ENCODE assay signal across 8 cellular contexts in the genomic region with DNA sequence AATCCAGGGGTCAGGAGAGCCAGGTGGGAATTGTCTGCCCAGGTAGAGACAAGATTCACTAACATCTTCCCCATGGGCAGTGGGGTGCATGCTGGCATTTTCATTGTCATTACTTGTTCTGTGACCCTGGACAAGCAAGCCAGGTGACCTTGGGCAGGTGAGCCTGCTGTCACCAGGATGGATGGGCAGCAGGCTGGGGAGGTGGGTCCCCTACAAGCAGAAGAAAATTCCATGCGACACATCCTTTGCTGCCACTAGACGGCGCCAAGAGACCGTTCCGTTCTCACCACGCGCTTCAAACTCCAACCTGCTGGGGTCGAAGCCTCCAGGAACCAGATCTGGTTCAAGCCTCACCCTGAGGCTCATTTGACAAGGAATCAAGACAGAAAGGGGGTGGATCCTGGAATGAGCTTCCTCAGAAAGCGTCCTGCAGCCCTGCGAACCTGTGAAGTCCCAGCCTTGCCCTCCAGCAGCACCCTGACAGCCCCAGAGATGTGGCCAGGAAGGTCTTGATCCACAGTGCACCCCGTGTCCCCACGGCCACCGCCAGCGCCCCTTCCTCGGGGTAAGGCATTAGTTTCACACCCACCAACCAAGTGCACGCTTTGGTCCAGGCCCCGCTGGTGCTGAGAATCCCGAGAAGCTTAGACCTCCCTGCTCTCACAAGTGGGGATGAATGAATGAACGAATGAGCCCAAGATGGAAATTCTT. TPM values are rescaled to one million over a fixed set of nuclear protein-coding genes. Genes with fewer than 3 reads are reported as not detected.
DNase-seq lines count a peak whose midpoint lies in the region; ATAC-seq and TF ChIP-seq lines count a peak whose summit lies in the region.

No MANE protein-coding gene starts in this region.

- peak; percentile 80 for DNase-seq in COLO829 (ENCODE audit: low spot score)
- DNase-seq in activated CD8-positive, alpha-beta memory T cell treated with anti-CD3 and anti-CD28 coated beads, Interleukin-2, amount 10 ng/mL, durations not matched to agents 7 days and 5 days, result peak; percentile 86
- DNase-seq in endothelial cell (ENCODE audit: low spot score), result peak; percentile 69
- DNase-seq in mesothelial cell of epicardium (ENCODE audit: low spot score in 2 of 2, unreplicated experiment in 2 of 2), result peak in 1 of 2 experiments; percentile 73
- DNase-seq in stimulated activated CD8-positive, alpha-beta memory T cell treated with anti-CD3 and anti-CD28 coated beads, Interleukin-4, amount 100 ng/mL, for 24 hours (ENCODE audit: low read depth), result peak; percentile 59

- H4K20me1 ChIP-seq in OCI-LY1 (ENCODE audit: insufficient read depth, low read length), result no peaks in the 10 kb centered on the region

- peaks cover 2% of the 10 kb centered on the region for H3K27me3 Mint-ChIP-seq in activated CD8-positive, alpha-beta memory T cell treated with anti-CD3 and anti-CD28 coated beads, Interleukin-2, amount 10 ng/mL, durations not matched to agents 7 days and 5 days
- peaks cover 6% of the 10 kb centered on the region for H3K27me3 Mint-ChIP-seq in endothelial cell (ENCODE audit: unreplicated experiment)
- no peaks in the 10 kb centered on the region for H3K27me3 Mint-ChIP-seq in mesothelial cell of epicardium (ENCODE audit: low read depth)

- CTCF ChIA-PET in activated CD8-positive, alpha-beta memory T cell treated with anti-CD3 and anti-CD28 coated beads, Interleukin-2, amount 10 ng/mL, durations not matched to agents 7 days and 5 days (lab: Charles Lee), result interaction anchor here (0.6 to 4.8 kb wide), 23 partner anchors 8 to 356 kb away, joined by 3 to 51 read pairs (median 5); no protein-coding TSS in a partner anchor

- TF ChIP-seq RAD21 in Ishikawa (IDR thresholded peaks at IDR 0.05; ENCODE audit: low read depth), result peak; percentile 83

- H3K4me3 Mint-ChIP-seq in activated CD8-positive, alpha-beta memory T cell treated with anti-CD3 and anti-CD28 coated beads, Interleukin-2, amount 10 ng/mL, durations not matched to agents 7 days and 5 days, result no peak overlapping the region
- H3K4me3 Mint-ChIP-seq in endothelial cell (ENCODE audit: unreplicated experiment), result no peak overlapping the region
- no peak overlapping the region for H3K4me3 Mint-ChIP-seq in mesothelial cell of epicardium

- no peaks in the 10 kb centered on the region for H3K36me3 ChIP-seq in OCI-LY1 (ENCODE audit: insufficient read depth, low read length)

- no peak overlapping the region for H3K4me3 ChIP-seq in OCI-LY1 (ENCODE audit: low read depth, low read length, poor library complexity, severe bottlenecking)

- no peak overlapping the region for H2AFZ ChIP-seq in OCI-LY1 (ENCODE audit: low read length)

- no peaks in the 10 kb centered on the region for H3K9me3 ChIP-seq in OCI-LY1 (ENCODE audit: low read length)

- no peak overlapping the region for H3K27ac ChIP-seq in OCI-LY1 (ENCODE audit: low read depth, low read length, poor library complexity, severe bottlenecking)

- no peak for TF ChIP-seq EP300 in Ishikawa (IDR thresholded peaks at IDR 0.05; ENCODE audit: borderline replicate concordance)

- no peaks in the 10 kb centered on the region for H3K27me3 ChIP-seq in OCI-LY1 (ENCODE audit: insufficient read depth, low read length)

- no peaks in the 10 kb centered on the region for H3K9me3 Mint-ChIP-seq in activated CD8-positive, alpha-beta memory T cell treated with anti-CD3 and anti-CD28 coated beads, Interleukin-2, amount 10 ng/mL, durations not matched to agents 7 days and 5 days (ENCODE audit: low read depth)
- H3K9me3 Mint-ChIP-seq in endothelial cell (ENCODE audit: unreplicated experiment) (no peaks in the 10 kb centered on the region), mesothelial cell of epicardium (no peaks in the 10 kb centered on the region)

- peaks cover 25% of the 10 kb centered on the region for H3K4me1 ChIP-seq in OCI-LY1 (ENCODE audit: insufficient read depth, low read length, severe bottlenecking)

- H3K4me2 ChIP-seq in OCI-LY1 (ENCODE audit: low read length), result no peak overlapping the region

- H3K79me2 ChIP-seq in OCI-LY1 (ENCODE audit: insufficient read depth, low read length), result peaks cover 11% of the 10 kb centered on the region

- no peaks in the 10 kb centered on the region for H3K9me2 ChIP-seq in OCI-LY1 (ENCODE audit: low read depth, low read length)

- H3K27ac Mint-ChIP-seq in activated CD8-positive, alpha-beta memory T cell treated with anti-CD3 and anti-CD28 coated beads, Interleukin-2, amount 10 ng/mL, durations not matched to agents 7 days and 5 days, result no peak overlapping the region
- H3K27ac Mint-ChIP-seq in endothelial cell (ENCODE audit: unreplicated experiment) (no peak overlapping the region), mesothelial cell of epicardium (no peak overlapping the region)

- H3K9ac ChIP-seq in OCI-LY1 (ENCODE audit: low read length), result no peak overlapping the region

- peak; percentile 20 for ATAC-seq in activated CD8-positive, alpha-beta memory T cell treated with anti-CD3 and anti-CD28 coated beads, Interleukin-2, amount 10 ng/mL, durations not matched to agents 7 days and 5 days
- no peak for ATAC-seq in HG03469 (IDR thresholded peaks at IDR 0.05; ENCODE audit: unreplicated experiment)

- H3K36me3 Mint-ChIP-seq in activated CD8-positive, alpha-beta memory T cell treated with anti-CD3 and anti-CD28 coated beads, Interleukin-2, amount 10 ng/mL, durations not matched to agents 7 days and 5 days, result no peaks in the 10 kb centered on the region
- no peaks in the 10 kb centered on the region for H3K36me3 Mint-ChIP-seq in endothelial cell (ENCODE audit: low read depth, unreplicated experiment)
- H3K36me3 Mint-ChIP-seq in mesothelial cell of epicardium, result no peaks in the 10 kb centered on the region

- H3K4me1 Mint-ChIP-seq in activated CD8-positive, alpha-beta memory T cell treated with anti-CD3 and anti-CD28 coated beads, Interleukin-2, amount 10 ng/mL, durations not matched to agents 7 days and 5 days, result peaks cover 27% of the 10 kb centered on the region
- H3K4me1 Mint-ChIP-seq in endothelial cell (ENCODE audit: unreplicated experiment) (no peaks in the 10 kb centered on the region), mesothelial cell of epicardium (peaks cover 23% of the 10 kb centered on the region)

- no peaks in the 10 kb centered on the region for H3F3A ChIP-seq in OCI-LY1 (ENCODE audit: insufficient read depth, low read length)

- TF ChIP-seq CTCF in OCI-LY1 (IDR thresholded peaks at IDR 0.05; ENCODE audit: low read length) (peak; percentile 61), endothelial cell (IDR thresholded peaks at IDR 0.05; ENCODE audit: unreplicated experiment) (peak; percentile 68), mesothelial cell of epicardium (IDR thresholded peaks at IDR 0.05; ENCODE audit: unreplicated experiment) (peak; percentile 78)

TF ChIP-seq in Ishikawa, 13 proteins besides CTCF, POLR2A, EP300 and RAD21:
- TF ChIP-seq, protein P1, sequence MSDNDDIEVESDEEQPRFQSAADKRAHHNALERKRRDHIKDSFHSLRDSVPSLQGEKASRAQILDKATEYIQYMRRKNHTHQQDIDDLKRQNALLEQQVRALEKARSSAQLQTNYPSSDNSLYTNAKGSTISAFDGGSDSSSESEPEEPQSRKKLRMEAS (IDR thresholded peaks at IDR 0.05), result peak; percentile 87
- TF ChIP-seq TEAD4 (IDR thresholded peaks at IDR 0.05) (peak; percentile 40; the same call in 1 of the 2 replicates), ZBTB7A (IDR thresholded peaks at IDR 0.05; ENCODE audit: low read depth) (no peak), NFIC (IDR thresholded peaks at IDR 0.05) (no peak)

RNA-seq across cellular contexts. Expression of a gene that starts 3.2 kb away (rescaled TPM):
- total RNA-seq in activated CD8-positive, alpha-beta memory T cell treated with anti-CD3 and anti-CD28 coated beads, Interleukin-2, amount 10 ng/mL, durations not matched to agents 7 days and 5 days, result 100 to 1,000 TPM; 308 to 325 TPM
- total RNA-seq in endothelial cell (ENCODE audit: unreplicated experiment) (662 TPM), mesothelial cell of epicardium (460 to 515 TPM (median 465 TPM) in 3 replicates)
